17 cellular contexts compared by ENCODE assay signal in genomic region chr19:54297759-54298305, GRCh38. TPM values are rescaled to one million over a fixed set of nuclear protein-coding genes. Genes with fewer than 3 reads are reported as not detected.
DNase-seq lines count a peak whose midpoint lies in the region; ATAC-seq and TF ChIP-seq lines count a peak whose summit lies in the region.
"Had no signal": no experiment of that assay in that cellular context is flagged by ENCODE, and none has a peak within 500 bp of the region (broad histone marks: within the 10 kb centered on the region; RNA-seq: fewer than 3 reads in every experiment).

No MANE protein-coding gene starts in this region.

- H3K4me1 Mint-ChIP-seq in WTC11, result peaks cover 4% of the 10 kb centered on the region

- intact Hi-C loops in psoas muscle (cut with DNase I), result loop anchor here in 1 of 2 donors (2.0 kb wide), 2 partner anchors 279 to 333 kb away; partner anchors contain the start of gene LILRB1

- CTCF ChIA-PET in WTC11 (lab: Charles Lee), result interaction anchor here (0.6 to 3.4 kb wide), 7 partner anchors 19 to 125 kb away, joined by 3 to 28 read pairs (median 4); partner anchors contain the start of genes MBOAT7 and TMC4

- in situ Hi-C loops in KBM-7 (cut with MboI; ENCODE audit: low pct_unique_long_range_greater_than_20kb, low sequenced_read_pairs), result no loop called here

- POLR2A ChIA-PET in WTC11 (lab: Charles Lee), result interaction anchor here (1.0 kb wide), 1 partner anchor 106 kb away, joined by 3 read pairs; no protein-coding TSS in a partner anchor

- no peaks in the 10 kb centered on the region for H3K36me3 Mint-ChIP-seq in WTC11

- no peak overlapping the region for H3K27ac Mint-ChIP-seq in WTC11

- H3K36me3 ChIP-seq in neutrophil, result peaks cover 15% of the 10 kb centered on the region
- no peaks in the 10 kb centered on the region for H3K36me3 ChIP-seq in psoas muscle (ENCODE audit: insufficient read depth in 1 of 2, low read depth in 1 of 2)
- H3K36me3 ChIP-seq: SJSA1 had no signal

- H3K9me3 Mint-ChIP-seq in WTC11, result no peaks in the 10 kb centered on the region

- peaks cover 56% of the 10 kb centered on the region for H3K27me3 Mint-ChIP-seq in WTC11 (ENCODE audit: low read depth)

- H3K4me3 ChIP-seq in neutrophil (ENCODE audit: low read depth in 1 of 2, low read length in 1 of 2) (peak overlapping the region in 1 of 2 experiments; percentile 13), psoas muscle (no peak overlapping the region)
- H3K4me3 ChIP-seq: SJSA1 had no signal

- ATAC-seq in WTC11 (peak; percentile 62), psoas muscle (no peak), HG02763 (IDR thresholded peaks at IDR 0.05; ENCODE audit: unreplicated experiment) (no peak)

- H3K9me3 ChIP-seq in neutrophil, result no peaks in the 10 kb centered on the region
- no peaks in the 10 kb centered on the region for H3K9me3 ChIP-seq in psoas muscle
- H3K9me3 ChIP-seq: SJSA1 had no signal

- TF ChIP-seq CTCF in WTC11 (IDR thresholded peaks at IDR 0.05) (no peak), neutrophil (IDR thresholded peaks at IDR 0.05) (no peak), psoas muscle (IDR thresholded peaks at IDR 0.05) (no peak)

- H3K27me3 ChIP-seq in neutrophil (peaks cover 7% of the 10 kb centered on the region), psoas muscle (ENCODE audit: insufficient read depth in 3 of 3, low read length in 2 of 3) (peaks cover 0 to 1% (median 0%) of the 10 kb centered on the region in 3 donors)

- DNase-seq in NOMO-1 treated with DMSO at 0.1 percent for 48 hours (lab: John Stamatoyannopoulos, UW; ENCODE audit: unreplicated experiment) (peak; percentile 31), NOMO-1 treated with dmso at 0.1 percent for 144 hours (lab: John Stamatoyannopoulos, UW; ENCODE audit: unreplicated experiment) (no peak), KBM-7 (peak; percentile 33), WTC11 (ENCODE audit: low spot score) (no peak), psoas muscle (no peak)
- DNase-seq in stimulated activated CD4-positive, alpha-beta T cell treated with anti-CD3 and anti-CD28 coated beads, Interleukin-1b, Interleukin-23, amount 100 ng/mL, for 48 hours, result no peak
- DNase-seq: activated T-cell treated with anti-CD3 and anti-CD28 coated beads, Interleukin-2, amount 50 U/mL, for 48 hours; cortex of kidney; midbrain; NCI-H1417; NCI-H446 treated with DMSO at 0.1 percent for 48 hours had no signal

- 35 to 43% (median 39%) methylated on average over 7 of the region's 7 CpGs for WGBS in psoas muscle, 3 donors

- H3K27ac ChIP-seq in neutrophil (peak overlapping the region; percentile 80), psoas muscle (no peak overlapping the region)
- H3K27ac ChIP-seq: SJSA1 had no signal

- H3K4me1 ChIP-seq in neutrophil (ENCODE audit: control insufficient read depth in 1 of 2, insufficient read depth in 1 of 2, low read depth in 1 of 2, low read length in 1 of 2), result peaks cover 55 to 57% of the 10 kb centered on the region in 2 experiments
- no peaks in the 10 kb centered on the region for H3K4me1 ChIP-seq in psoas muscle
- H3K4me1 ChIP-seq: SJSA1 had no signal

- H3K4me3 Mint-ChIP-seq in WTC11, result no peak overlapping the region

TF ChIP-seq in WTC11, 78 proteins besides CTCF, POLR2A, EP300 and RAD21 (continues in another document):
- TF ChIP-seq STAT6 (CRISPR knock-in tag; conservative IDR thresholded peaks at IDR 0.05; ENCODE audit: low read depth), result no peak
- no peak for TF ChIP-seq ATF2 (CRISPR knock-in tag; IDR thresholded peaks at IDR 0.05; ENCODE audit: borderline replicate concordance, low read depth)
- no peak for TF ChIP-seq MLX (CRISPR knock-in tag; IDR thresholded peaks at IDR 0.05)
- TF ChIP-seq FOXJ3 (CRISPR knock-in tag; IDR thresholded peaks at IDR 0.05; ENCODE audit: borderline replicate concordance), result no peak
- no peak for TF ChIP-seq SP1 (CRISPR knock-in tag; conservative IDR thresholded peaks at IDR 0.05)
- TF ChIP-seq IRF1 (CRISPR knock-in tag; IDR thresholded peaks at IDR 0.05), result no peak
- no peak for TF ChIP-seq E2F4 (CRISPR knock-in tag; IDR thresholded peaks at IDR 0.05; ENCODE audit: borderline replicate concordance, low read depth)
- no peak for TF ChIP-seq NR3C1 (CRISPR knock-in tag; conservative IDR thresholded peaks at IDR 0.05; ENCODE audit: low read depth)
- TF ChIP-seq USF1 (CRISPR knock-in tag; IDR thresholded peaks at IDR 0.05), result no peak

RNA-seq across cellular contexts. Expression of gene LILRA5, which starts 15.1 kb away (rescaled TPM):
- total RNA-seq in WTC11 (2021), result 0.25 TPM in 1 of 3 replicates, not detected in the others
- 1 to 10 TPM in 3 of 4 donors, not detected in 1; 1.1 to 2.2 (median 1.1) TPM for total RNA-seq in psoas muscle
- polyA plus RNA-seq in psoas muscle, result 1 to 10 TPM in 1 of 3 donors, under 1 TPM in 2; 0.44 to 1.2 (median 0.52) TPM
- total RNA-seq: Daoy, HT1080, SJSA1 had no signal

RNA-seq across cellular contexts. Expression of gene LILRB2, which starts 16.9 kb away (rescaled TPM):
- 0.11 TPM in 1 of 3 replicates, not detected in the others for total RNA-seq in WTC11 (2021)
- total RNA-seq in psoas muscle, result 1 to 10 TPM in 3 of 4 donors, under 1 TPM in 1; 0.79 to 2.4 (median 1.7) TPM
- polyA plus RNA-seq in psoas muscle, result 1 to 10 TPM in 1 of 3 donors, under 1 TPM in 2; 0.41 to 1.3 (median 0.42) TPM
- total RNA-seq: Daoy, HT1080, SJSA1 had no signal

RNA-seq across cellular contexts. Expression of gene LILRB5, which starts 40.8 kb away (rescaled TPM):
- 0.07 to 0.11 TPM (median 0.09 TPM) in 3 replicates for total RNA-seq in WTC11 (2021)
- 1 to 10 TPM; 2.2 to 5.1 (median 4.4) TPM for total RNA-seq in psoas muscle
- 1 to 10 TPM in 2 of 3 donors, under 1 TPM in 1; 0.95 to 1.3 (median 1.1) TPM for polyA plus RNA-seq in psoas muscle
- total RNA-seq: Daoy, HT1080, SJSA1 had no signal

RNA-seq across cellular contexts. Expression of gene LILRA4, which starts 41.1 kb away (rescaled TPM):
- not detected in 3 replicates for total RNA-seq in WTC11 (2021)
- 1 to 10 TPM in 1 of 4 donors, not detected in 3; 1.1 TPM for total RNA-seq in psoas muscle
- polyA plus RNA-seq in psoas muscle, result not detected
- total RNA-seq: Daoy, HT1080, SJSA1, urinary bladder had no signal
- polyA plus RNA-seq: urinary bladder had no signal

RNA-seq across cellular contexts. Expression of gene LILRA6, which starts 55.2 kb away (rescaled TPM):
- total RNA-seq in WTC11 (2021), result not detected in 3 replicates
- total RNA-seq in psoas muscle, result 1 to 10 TPM in 3 of 4 donors, under 1 TPM in 1; 0.54 to 1.6 (median 1.3) TPM
- under 1 TPM; 0.22 to 0.48 (median 0.42) TPM for polyA plus RNA-seq in psoas muscle
- total RNA-seq: Daoy, HT1080, SJSA1 had no signal

Comparison
In these comparisons a context has a peak if more than half of its experiments do, and no peak if none do; other contexts are left out.
1. DNase-seq: peak in NOMO-1 treated with DMSO at 0.1 percent for 48 hours (single experiment) and KBM-7 (single experiment); none in NOMO-1 treated with dmso at 0.1 percent for 144 hours (single experiment), WTC11 (single experiment), psoas muscle (0 of 2) and stimulated activated CD4-positive, alpha-beta T cell treated with anti-CD3 and anti-CD28 coated beads, Interleukin-1b, Interleukin-23, amount 100 ng/mL, for 48 hours (single experiment).